1 cellular context compared by ENCODE assay signal in the genomic region with DNA sequence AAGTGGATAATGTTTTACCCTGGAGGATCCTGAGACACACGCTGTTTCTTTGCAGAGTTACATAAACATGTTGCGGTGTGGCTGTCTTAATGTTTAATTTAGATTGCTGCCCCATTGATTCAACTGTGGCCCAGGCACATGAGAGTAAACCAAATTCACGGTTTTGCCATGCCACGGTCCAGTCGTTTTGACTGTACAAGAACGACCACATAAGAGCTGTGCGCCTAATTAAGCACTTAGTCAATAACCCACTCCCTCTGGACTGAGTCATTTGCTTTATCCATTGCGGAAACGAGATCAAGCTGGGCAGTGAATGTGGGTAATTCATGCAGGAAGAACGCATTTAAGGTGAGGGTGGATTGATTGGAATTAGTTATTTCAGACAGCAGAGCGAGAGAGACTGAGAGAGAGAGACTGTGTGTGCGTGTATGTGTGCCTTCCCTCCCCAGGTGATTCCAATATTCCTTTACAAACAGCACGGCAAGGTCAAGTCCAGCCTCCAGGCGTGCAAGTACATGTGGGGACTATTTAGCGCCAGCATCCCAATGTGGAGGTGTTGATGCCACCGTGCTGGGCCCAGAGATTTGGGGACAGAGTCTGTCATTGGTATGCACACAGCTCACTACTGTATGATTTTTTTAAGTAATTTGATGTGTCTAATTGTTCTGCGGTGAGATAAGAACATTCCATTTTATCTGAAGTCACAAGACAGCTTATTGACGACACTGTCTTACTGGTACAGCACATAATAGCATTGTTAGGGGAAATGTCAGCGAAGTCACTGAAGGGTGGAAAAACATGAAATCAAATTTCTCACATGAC.
TF ChIP-seq lines count a peak whose summit lies in the region.

No MANE protein-coding gene starts in this region.

TF ChIP-seq in IMR-90, 13 proteins besides CTCF, POLR2A, EP300 and RAD21:
- TF ChIP-seq SMC3 (IDR thresholded peaks at IDR 0.05; ENCODE audit: low read depth, low read length) (no peak), MXI1 (IDR thresholded peaks at IDR 0.05; ENCODE audit: borderline replicate concordance, low read depth, low read length) (no peak), NFE2L2 (IDR thresholded peaks at IDR 0.05; ENCODE audit: low read depth, low read length) (no peak), MAZ (IDR thresholded peaks at IDR 0.05; ENCODE audit: borderline replicate concordance, low read depth, low read length) (no peak), BHLHE40 (IDR thresholded peaks at IDR 0.05; ENCODE audit: low read depth, low read length) (no peak), MAFK (IDR thresholded peaks at IDR 0.05; ENCODE audit: low read depth, low read length) (no peak), RCOR1 (IDR thresholded peaks at IDR 0.05; ENCODE audit: insufficient replicate concordance, low read length) (no peak)
- TF ChIP-seq, protein P1, sequence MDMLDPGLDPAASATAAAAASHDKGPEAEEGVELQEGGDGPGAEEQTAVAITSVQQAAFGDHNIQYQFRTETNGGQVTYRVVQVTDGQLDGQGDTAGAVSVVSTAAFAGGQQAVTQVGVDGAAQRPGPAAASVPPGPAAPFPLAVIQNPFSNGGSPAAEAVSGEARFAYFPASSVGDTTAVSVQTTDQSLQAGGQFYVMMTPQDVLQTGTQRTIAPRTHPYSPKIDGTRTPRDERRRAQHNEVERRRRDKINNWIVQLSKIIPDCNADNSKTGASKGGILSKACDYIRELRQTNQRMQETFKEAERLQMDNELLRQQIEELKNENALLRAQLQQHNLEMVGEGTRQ (IDR thresholded peaks at IDR 0.05; ENCODE audit: low read depth, low read length): no peak
